Comparison of ENCODE assay signal across 8 cellular contexts in genomic region chr18:32470136-32470712, GRCh38. TPM values are rescaled to one million over a fixed set of nuclear protein-coding genes. Genes with fewer than 3 reads are reported as not detected.
A peak's percentile ranks its signal among the peaks of the same experiment; 100 is the strongest.
DNase-seq lines count a peak whose midpoint lies in the region; ATAC-seq and TF ChIP-seq lines count a peak whose summit lies in the region.

No MANE protein-coding gene starts in this region.

- CTCF ChIA-PET in AG04449 (lab: Yijun Ruan, JAX), result interaction anchor here (0.7 to 9.3 kb wide), 28 partner anchors 10 to 313 kb away, joined by 3 to 186 read pairs (median 5); no protein-coding TSS in a partner anchor

- in situ Hi-C loops in brain microvascular endothelial cell (cut with HindIII; ENCODE audit: low pct_ligation_motif_present, low sequenced_read_pairs), result loop anchor here (25.0 kb wide), 1 partner anchor 183 kb away; no protein-coding TSS in a partner anchor

- no peaks in the 10 kb centered on the region for H3K9me3 ChIP-seq in spleen

- peaks cover 12 to 41% (median 29%) of the 10 kb centered on the region in 6 donors for H3K4me1 ChIP-seq in spleen

- no peaks in the 10 kb centered on the region for H3K27me3 ChIP-seq in brain microvascular endothelial cell (replicated peaks)
- H3K27me3 ChIP-seq in spleen (replicated peaks in 1 of 7), result peaks cover 0 to 81% (median 28%) of the 10 kb centered on the region in 7 donors

- H3K4me3 ChIP-seq in AG04449 (ENCODE audit: low read depth, low read length) (peak overlapping the region; percentile 68), brain microvascular endothelial cell (ENCODE audit: low read depth, low read length) (peak overlapping the region; percentile 70), spleen (peak overlapping the region; percentile 41 to 81 (median 58))

- POLR2A ChIA-PET in AG04449 (lab: Yijun Ruan, JAX), result interaction anchor here (1.0 to 1.1 kb wide), 2 partner anchors 181 to 198 kb away, joined by 3 to 5 read pairs; no protein-coding TSS in a partner anchor

- intact Hi-C loops in spleen (cut with DNase I; ENCODE audit: low total_unique reads), result no loop called here

- TF ChIP-seq CTCF in AG04449 (IDR thresholded peaks at IDR 0.05; ENCODE audit: insufficient read depth, low read length, missing control alignments) (no peak), brain microvascular endothelial cell (IDR thresholded peaks at IDR 0.05; ENCODE audit: low read depth, low read length, missing control alignments) (no peak), spleen (IDR thresholded peaks at IDR 0.05 in 8 of 11, conservative IDR thresholded peaks at IDR 0.05 in 3 of 11) (no peak)

- H3K27ac ChIP-seq in brain microvascular endothelial cell, result peak overlapping the region; percentile 52
- peak overlapping the region in 7 of 8 donors; percentile 38 to 79 (median 66) for H3K27ac ChIP-seq in spleen

- no peaks in the 10 kb centered on the region for H3K36me3 ChIP-seq in brain microvascular endothelial cell (replicated peaks)
- H3K36me3 ChIP-seq in spleen, result no peaks in the 10 kb centered on the region

- no peak for DNase-seq in AG04449 (ENCODE audit: low read depth, low spot score)
- peak; percentile 42 for DNase-seq in NCI-H2227 treated with DMSO at 0.1 percent for 48 hours (lab: John Stamatoyannopoulos, UW)
- peak; percentile 20 for DNase-seq in brain microvascular endothelial cell
- DNase-seq in iris pigment epithelial cell (ENCODE audit: low read depth), result peak; percentile 42
- peak; percentile 80 for DNase-seq in spleen
- no peak for DNase-seq in mesenteric fat pad (ENCODE audit: low spot score)
- no peak for DNase-seq in OCI-M1 (lab: John Stamatoyannopoulos, UW)

- 0 to 1% (median 1%) methylated on average over 30 to 81 of the region's 81 CpGs for WGBS in spleen, 5 donors

- TF ChIP-seq POLR2A in spleen (IDR thresholded peaks at IDR 0.05), result no peak

- peak; percentile 0 for ATAC-seq in GM18868 (IDR thresholded peaks at IDR 0.05; ENCODE audit: unreplicated experiment)

RNA-seq across cellular contexts. Expression of gene GAREM1, which starts 0.5 kb away (rescaled TPM):
- 1 to 10 TPM; 1.7 to 8.2 (median 4.4) TPM for total RNA-seq in spleen
- under 1 TPM; 0.20 to 0.58 (median 0.24) TPM for polyA plus RNA-seq in spleen
- 21.2 TPM for total RNA-seq in mesenteric fat pad

Comparison
In these comparisons a context has a peak if more than half of its experiments do, and no peak if none do; other contexts are left out.
1. DNase-seq: peak in NCI-H2227 treated with DMSO at 0.1 percent for 48 hours (single experiment), brain microvascular endothelial cell (single experiment), iris pigment epithelial cell (single experiment) and spleen (single experiment); none in AG04449 (single experiment), mesenteric fat pad (single experiment) and OCI-M1 (single experiment).
2. Peak in every context shown above with its lines, with median percentiles within 50 percentile points of each other: H3K4me3 ChIP-seq.